In genomic region chrX:97692575-97692974, GRCh38 we compare ENCODE assay signal across 18 cellular contexts.
DNase-seq lines count a peak whose midpoint lies in the region; ATAC-seq and TF ChIP-seq lines count a peak whose summit lies in the region.
"Had no signal": no experiment of that assay in that cellular context is flagged by ENCODE, and none has a peak within 500 bp of the region (broad histone marks: within the 10 kb centered on the region; RNA-seq: fewer than 3 reads in every experiment).

No MANE protein-coding gene starts in this region.

- H3K36me3 ChIP-seq in OCI-LY7 (ENCODE audit: insufficient read depth, low read length) (no peaks in the 10 kb centered on the region), endodermal cell (ENCODE audit: control insufficient read depth, insufficient read depth, low read length) (no peaks in the 10 kb centered on the region)

- H3K4me3 ChIP-seq in OCI-LY7 (ENCODE audit: low read depth, low read length, poor library complexity, severe bottlenecking) (no peak overlapping the region), endodermal cell (ENCODE audit: low read length) (no peak overlapping the region), retinal pigment epithelial cell (ENCODE audit: low read length) (no peak overlapping the region)

- POLR2A ChIA-PET in OCI-LY7 (lab: Charles Lee): interaction anchor here (0.5 to 0.6 kb wide), 2 partner anchors 11 to 195 kb away, joined by 3 read pairs; no protein-coding TSS in a partner anchor

- peak; percentile 37; the same call in 1 of the 2 replicates for TF ChIP-seq CTCF in OCI-LY7 (conservative IDR thresholded peaks at IDR 0.05; ENCODE audit: low read length)
- peak; percentile 63 for TF ChIP-seq CTCF in endodermal cell (conservative IDR thresholded peaks at IDR 0.05)
- TF ChIP-seq CTCF in retinal pigment epithelial cell (conservative IDR thresholded peaks at IDR 0.05; ENCODE audit: low read depth, low read length): peak; percentile 23

- 84 to 100% methylated on average over 1 to 2 of the region's 2 CpGs for WGBS in endodermal cell (ENCODE audit: insufficient coverage in 1 of 2, insufficient read length in 1 of 2), 2 experiments

- no peaks in the 10 kb centered on the region for H3K36me3 Mint-ChIP-seq in endodermal cell (ENCODE audit: low read depth)
- H3K36me3 Mint-ChIP-seq in activated naive CD4-positive, alpha-beta T cell treated with anti-CD3 and anti-CD28 coated beads, Interleukin-2, amount 50 U/mL, for 72 hours: no peaks in the 10 kb centered on the region
- H3K36me3 Mint-ChIP-seq: CD14-positive monocyte had no signal

- peaks cover 38% of the 10 kb centered on the region for H3K4me1 Mint-ChIP-seq in endodermal cell
- H3K4me1 Mint-ChIP-seq: CD14-positive monocyte had no signal

- peak; percentile 6 for DNase-seq in DMS 273 (lab: John Stamatoyannopoulos, UW; ENCODE audit: unreplicated experiment)
- no peak for DNase-seq in DMS 273 treated with DMSO at 0.1 percent for 48 hours (lab: John Stamatoyannopoulos, UW)
- no peak for DNase-seq in OCI-LY7 (ENCODE audit: low spot score)
- no peak for DNase-seq in endodermal cell
- DNase-seq in retinal pigment epithelial cell (ENCODE audit: low read depth): no peak
- DNase-seq in CD1c-positive myeloid dendritic cell (ENCODE audit: extremely low spot score): no peak
- DNase-seq in activated naive CD4-positive, alpha-beta T cell treated with anti-CD3 and anti-CD28 coated beads, Interleukin-2, amount 50 U/mL, for 72 hours (ENCODE audit: low spot score in 2 of 2): no peak
- DNase-seq in C1 segment of cervical spinal cord (lab: John Stamatoyannopoulos, UW): no peak
- DNase-seq: AML-193, GDM1, NCI-H1105, NCI-H2081, NCI-H446 treated with DMSO at 0.1 percent for 48 hours, NCI-H69 had no signal

- intact Hi-C loops in OCI-LY7 (cut with micrococcal nuclease; ENCODE audit: unreplicated experiment): no loop called here

- no peak overlapping the region for H3K4me2 ChIP-seq in OCI-LY7 (ENCODE audit: low read length)

- BruUV-seq in OCI-LY7 (replicated peaks; lab: Mats Ljungman, UMichigan): no TSS peak

- H2AFZ ChIP-seq in OCI-LY7 (ENCODE audit: low read length): no peak overlapping the region

- no peaks in the 10 kb centered on the region for H3K4me1 ChIP-seq in OCI-LY7 (ENCODE audit: insufficient read depth, low read length, poor library complexity, severe bottlenecking)
- no peaks in the 10 kb centered on the region for H3K4me1 ChIP-seq in endodermal cell (ENCODE audit: control insufficient read depth, insufficient read depth, low read length)

- no peaks in the 10 kb centered on the region for H3K27me3 Mint-ChIP-seq in endodermal cell (ENCODE audit: insufficient read depth)

- H3K27ac ChIP-seq in OCI-LY7 (ENCODE audit: low read depth, low read length, poor library complexity, severe bottlenecking): no peak overlapping the region
- no peak overlapping the region for H3K27ac ChIP-seq in endodermal cell (ENCODE audit: low read depth, low read length)
- H3K27ac ChIP-seq: 22Rv1, RWPE1 had no signal

- H3K9me2 ChIP-seq in OCI-LY7 (ENCODE audit: insufficient read depth, low read length): no peaks in the 10 kb centered on the region

- peaks cover 15% of the 10 kb centered on the region for H3K9me3 Mint-ChIP-seq in endodermal cell
- no peaks in the 10 kb centered on the region for H3K9me3 Mint-ChIP-seq in activated naive CD4-positive, alpha-beta T cell treated with anti-CD3 and anti-CD28 coated beads, Interleukin-2, amount 50 U/mL, for 72 hours

- H3K27me3 ChIP-seq in endodermal cell (ENCODE audit: control insufficient read depth, insufficient read depth, low read length, poor library complexity, severe bottlenecking): no peaks in the 10 kb centered on the region

- H3K27ac Mint-ChIP-seq in endodermal cell: no peak overlapping the region
- no peak overlapping the region for H3K27ac Mint-ChIP-seq in activated naive CD4-positive, alpha-beta T cell treated with anti-CD3 and anti-CD28 coated beads, Interleukin-2, amount 50 U/mL, for 72 hours
- H3K27ac Mint-ChIP-seq: CD14-positive monocyte had no signal

- no peaks in the 10 kb centered on the region for H3K9me3 ChIP-seq in OCI-LY7 (ENCODE audit: low read length)
- H3K9me3 ChIP-seq in endodermal cell (ENCODE audit: control insufficient read depth, low read length): peaks cover 5% of the 10 kb centered on the region

- no peak overlapping the region for H3K4me3 Mint-ChIP-seq in endodermal cell
- H3K4me3 Mint-ChIP-seq: CD14-positive monocyte had no signal

- ATAC-seq in activated naive CD4-positive, alpha-beta T cell treated with anti-CD3 and anti-CD28 coated beads, Interleukin-2, amount 50 U/mL, for 72 hours: no peak
- ATAC-seq: HCT116 had no signal

- no peaks in the 10 kb centered on the region for H4K20me1 ChIP-seq in OCI-LY7 (ENCODE audit: insufficient read depth, low read length)

- CTCF ChIA-PET in OCI-LY7 (lab: Charles Lee; ENCODE audit: unreplicated experiment): no interaction called here

- H3K9ac ChIP-seq in endodermal cell (ENCODE audit: extremely low read depth, low read length, poor library complexity, severe bottlenecking): no peak overlapping the region

- no peaks in the 10 kb centered on the region for H3K79me2 ChIP-seq in OCI-LY7 (ENCODE audit: insufficient read depth, low read depth, low read length)
